ENCODE assay signal across 9 cellular contexts in genomic region chr1:160714047-160714648, GRCh38. TPM values are rescaled to one million over a fixed set of nuclear protein-coding genes. Genes with fewer than 3 reads are reported as not detected.
DNase-seq lines count a peak whose midpoint lies in the region; ATAC-seq and TF ChIP-seq lines count a peak whose summit lies in the region.
"Not testable (repeated sequence)": the region's sequence is repeated elsewhere in the genome, so short reads cannot be mapped to it uniquely, and the experiment has no call there.
"Had no signal": no experiment of that assay in that cellular context is flagged by ENCODE, and none has a peak within 500 bp of the region (broad histone marks: within the 10 kb centered on the region; RNA-seq: fewer than 3 reads in every experiment).

No MANE protein-coding gene starts in this region.

- peaks cover 49% of the 10 kb centered on the region for H3K4me1 ChIP-seq in BLaER1
- peaks cover 57% of the 10 kb centered on the region for H3K4me1 ChIP-seq in DND-41 (ENCODE audit: insufficient read depth, low read length)
- H3K4me1 ChIP-seq in MM.1S (ENCODE audit: low read length): peaks cover 40% of the 10 kb centered on the region

- H3K27ac Mint-ChIP-seq in activated CD4-positive, alpha-beta T cell treated with anti-CD3 and anti-CD28 coated beads for 36 hours: not testable (repeated sequence)
- peak overlapping the region; percentile 40 for H3K27ac Mint-ChIP-seq in activated naive CD8-positive, alpha-beta T cell treated with anti-CD3 and anti-CD28 coated beads, Interleukin-2, amount 10 ng/mL, durations not matched to agents 7 days and 5 days
- H3K27ac Mint-ChIP-seq in natural killer cell treated with Interleukin-12 subunit alpha and Interleukin-12 subunit beta and Interleukin-15 and Interleukin-18, amount 100 ng/mL, for 72 hours: peak overlapping the region in 1 of 2 donors; percentile 32

- POLR2A ChIA-PET in activated CD4-positive, alpha-beta T cell treated with anti-CD3 and anti-CD28 coated beads for 36 hours (lab: Charles Lee): not testable (repeated sequence)
- POLR2A ChIA-PET in activated naive CD8-positive, alpha-beta T cell treated with anti-CD3 and anti-CD28 coated beads, Interleukin-2, amount 10 ng/mL, durations not matched to agents 7 days and 5 days (lab: Charles Lee): interaction anchor here (1.3 to 4.3 kb wide), 2 partner anchors 11 to 331 kb away, joined by 4 to 36 read pairs; partner anchors contain the start of gene USF1

- intact Hi-C loops in activated CD4-positive, alpha-beta T cell treated with anti-CD3 and anti-CD28 coated beads for 36 hours (cut with DNase I, micrococcal nuclease): loop anchor here in 1 of 2 experiments (5.0 kb wide), 1 partner anchor 42 kb away; no protein-coding TSS in a partner anchor

- H3K36me3 Mint-ChIP-seq in activated CD4-positive, alpha-beta T cell treated with anti-CD3 and anti-CD28 coated beads for 36 hours (ENCODE audit: low read depth); activated naive CD8-positive, alpha-beta T cell treated with anti-CD3 and anti-CD28 coated beads, Interleukin-2, amount 10 ng/mL, durations not matched to agents 7 days and 5 days; natural killer cell treated with Interleukin-12 subunit alpha and Interleukin-12 subunit beta and Interleukin-15 and Interleukin-18, amount 100 ng/mL, for 72 hours: not testable (repeated sequence)

- CTCF ChIA-PET in activated CD4-positive, alpha-beta T cell treated with anti-CD3 and anti-CD28 coated beads for 36 hours (lab: Charles Lee): interaction anchor here (0.6 to 6.7 kb wide), 12 partner anchors 8 to 240 kb away, joined by 3 to 103 read pairs (median 6); no protein-coding TSS in a partner anchor

- not testable (repeated sequence) for H3K4me3 ChIP-seq in BLaER1; DND-41 (ENCODE audit: low read depth in 1 of 2, low read length in 2 of 2); MM.1S (ENCODE audit: low read length)

- not testable (repeated sequence) for H3K9ac ChIP-seq in BLaER1; MM.1S (ENCODE audit: low read length)
- H3K9ac ChIP-seq in DND-41 (ENCODE audit: low read depth, low read length): peak overlapping the region; percentile 19

- TF ChIP-seq CTCF in DND-41 (IDR thresholded peaks at IDR 0.05; ENCODE audit: borderline replicate concordance, extremely low read depth, low read length, poor library complexity, severe bottlenecking) (peak; percentile 29), MM.1S (IDR thresholded peaks at IDR 0.05; ENCODE audit: low read length) (0 out of 2 replicates have a peak, but pooled peaks have one; percentile 8)

- not testable (repeated sequence) for H3K9me3 Mint-ChIP-seq in activated CD4-positive, alpha-beta T cell treated with anti-CD3 and anti-CD28 coated beads for 36 hours (ENCODE audit: low read depth); activated naive CD8-positive, alpha-beta T cell treated with anti-CD3 and anti-CD28 coated beads, Interleukin-2, amount 10 ng/mL, durations not matched to agents 7 days and 5 days; natural killer cell treated with Interleukin-12 subunit alpha and Interleukin-12 subunit beta and Interleukin-15 and Interleukin-18, amount 100 ng/mL, for 72 hours

- not testable (repeated sequence) for H3K27ac ChIP-seq in BLaER1
- H3K27ac ChIP-seq in DND-41 (ENCODE audit: low read length): peak overlapping the region; percentile 70
- peak overlapping the region; percentile 35; the same call in 1 of the 2 replicates for H3K27ac ChIP-seq in MM.1S (ENCODE audit: low read length)

- not testable (repeated sequence) for H3K4me3 Mint-ChIP-seq in activated CD4-positive, alpha-beta T cell treated with anti-CD3 and anti-CD28 coated beads for 36 hours
- H3K4me3 Mint-ChIP-seq in activated naive CD8-positive, alpha-beta T cell treated with anti-CD3 and anti-CD28 coated beads, Interleukin-2, amount 10 ng/mL, durations not matched to agents 7 days and 5 days: peak overlapping the region; percentile 24
- peak overlapping the region; percentile 32 for H3K4me3 Mint-ChIP-seq in natural killer cell treated with Interleukin-12 subunit alpha and Interleukin-12 subunit beta and Interleukin-15 and Interleukin-18, amount 100 ng/mL, for 72 hours

- not testable (repeated sequence) for H3K9me3 ChIP-seq in BLaER1; DND-41 (ENCODE audit: insufficient read depth, low read length, severe bottlenecking); MM.1S (replicated peaks; ENCODE audit: insufficient read depth, low read length)

- not testable (repeated sequence) for H2AFZ ChIP-seq in DND-41 (ENCODE audit: low read depth, low read length); MM.1S (ENCODE audit: low read length)

- ATAC-seq in DND-41 (ENCODE audit: insufficient read depth, low read depth) (peak; percentile 77), esophagus mucosa (peak; percentile 17)
- ATAC-seq in activated CD4-positive, alpha-beta T cell treated with anti-CD3 and anti-CD28 coated beads for 36 hours: peak; percentile 28
- peak; percentile 44 for ATAC-seq in activated naive CD8-positive, alpha-beta T cell treated with anti-CD3 and anti-CD28 coated beads, Interleukin-2, amount 10 ng/mL, durations not matched to agents 7 days and 5 days (ENCODE audit: low read depth)
- peak in 1 of 2 donors; percentile 39 for ATAC-seq in natural killer cell treated with Interleukin-12 subunit alpha and Interleukin-12 subunit beta and Interleukin-15 and Interleukin-18, amount 100 ng/mL, for 72 hours

- H3K36me3 ChIP-seq in BLaER1; DND-41 (ENCODE audit: insufficient read depth, low read length); MM.1S (replicated peaks; ENCODE audit: insufficient read depth, low read length): not testable (repeated sequence)

- peaks cover 27% of the 10 kb centered on the region for H3K79me2 ChIP-seq in DND-41 (ENCODE audit: insufficient read depth, low read length)
- H3K79me2 ChIP-seq in MM.1S (ENCODE audit: low read length): peaks cover 39% of the 10 kb centered on the region

- H4K20me1 ChIP-seq in BLaER1; DND-41 (ENCODE audit: insufficient read depth, low read length); MM.1S (ENCODE audit: insufficient read depth, low read length): not testable (repeated sequence)

- peaks cover 57% of the 10 kb centered on the region for H3F3A ChIP-seq in MM.1S (ENCODE audit: insufficient read depth, low read length)

- not testable (repeated sequence) for H3K9me2 ChIP-seq in MM.1S (replicated peaks; ENCODE audit: insufficient read depth, low read length)

- H3K27me3 Mint-ChIP-seq in activated CD4-positive, alpha-beta T cell treated with anti-CD3 and anti-CD28 coated beads for 36 hours; activated naive CD8-positive, alpha-beta T cell treated with anti-CD3 and anti-CD28 coated beads, Interleukin-2, amount 10 ng/mL, durations not matched to agents 7 days and 5 days; natural killer cell treated with Interleukin-12 subunit alpha and Interleukin-12 subunit beta and Interleukin-15 and Interleukin-18, amount 100 ng/mL, for 72 hours: not testable (repeated sequence)

- H3K27me3 ChIP-seq in BLaER1; DND-41 (ENCODE audit: insufficient read depth, low read length, poor library complexity); MM.1S (replicated peaks; ENCODE audit: insufficient read depth, low read length): not testable (repeated sequence)

- 0 out of 2 replicates have a peak overlapping the region, but pooled peaks have one; percentile 15 for H3K4me2 ChIP-seq in BLaER1
- peak overlapping the region; percentile 46 for H3K4me2 ChIP-seq in DND-41 (ENCODE audit: insufficient read depth, low read length)
- peak overlapping the region; percentile 84; the same call in 1 of the 2 replicates for H3K4me2 ChIP-seq in MM.1S (ENCODE audit: low read depth, low read length)

- peak; percentile 67 for DNase-seq in DND-41
- DNase-seq in MM.1S; activated naive CD8-positive, alpha-beta T cell treated with anti-CD3 and anti-CD28 coated beads, Interleukin-2, amount 10 ng/mL, durations not matched to agents 7 days and 5 days; natural killer cell treated with Interleukin-12 subunit alpha and Interleukin-12 subunit beta and Interleukin-15 and Interleukin-18, amount 100 ng/mL, for 72 hours (ENCODE audit: low spot score): not testable (repeated sequence)
- peak; percentile 29 for DNase-seq in activated CD4-positive, alpha-beta T cell treated with anti-CD3 and anti-CD28 coated beads for 36 hours

- H3K4me1 Mint-ChIP-seq in activated CD4-positive, alpha-beta T cell treated with anti-CD3 and anti-CD28 coated beads for 36 hours: peaks cover 50% of the 10 kb centered on the region
- H3K4me1 Mint-ChIP-seq in activated naive CD8-positive, alpha-beta T cell treated with anti-CD3 and anti-CD28 coated beads, Interleukin-2, amount 10 ng/mL, durations not matched to agents 7 days and 5 days: peaks cover 43% of the 10 kb centered on the region
- H3K4me1 Mint-ChIP-seq in natural killer cell treated with Interleukin-12 subunit alpha and Interleukin-12 subunit beta and Interleukin-15 and Interleukin-18, amount 100 ng/mL, for 72 hours (ENCODE audit: low read depth in 2 of 2): peaks cover 42 to 49% of the 10 kb centered on the region in 2 donors

RNA-seq across cellular contexts. Expression of gene CD48, which starts 2.5 kb away (rescaled TPM):
- total RNA-seq in activated CD4-positive, alpha-beta T cell treated with anti-CD3 and anti-CD28 coated beads for 36 hours: 100 to 1,000 TPM; 180 to 217 TPM
- 100 to 1,000 TPM; 379 to 386 TPM for total RNA-seq in activated naive CD8-positive, alpha-beta T cell treated with anti-CD3 and anti-CD28 coated beads, Interleukin-2, amount 10 ng/mL, durations not matched to agents 7 days and 5 days
- 2.0 TPM for total RNA-seq in esophagus mucosa
- 100 to 1,000 TPM; 434 to 816 TPM for total RNA-seq in natural killer cell treated with Interleukin-12 subunit alpha and Interleukin-12 subunit beta and Interleukin-15 and Interleukin-18, amount 100 ng/mL, for 72 hours
- total RNA-seq: G401, HepG2 had no signal

RNA-seq across cellular contexts. Expression of gene SLAMF7, which starts 24.9 kb away (rescaled TPM):
- total RNA-seq in activated CD4-positive, alpha-beta T cell treated with anti-CD3 and anti-CD28 coated beads for 36 hours: 10 to 100 TPM; 35.9 to 40.3 TPM
- 100 to 1,000 TPM; 124 to 137 TPM for total RNA-seq in activated naive CD8-positive, alpha-beta T cell treated with anti-CD3 and anti-CD28 coated beads, Interleukin-2, amount 10 ng/mL, durations not matched to agents 7 days and 5 days
- total RNA-seq in esophagus mucosa: 6.3 TPM
- 1,000 to 10,000 TPM in 1 of 2 donors, 100 to 1,000 TPM in 1; 677 to 1,669 TPM for total RNA-seq in natural killer cell treated with Interleukin-12 subunit alpha and Interleukin-12 subunit beta and Interleukin-15 and Interleukin-18, amount 100 ng/mL, for 72 hours
- total RNA-seq: G401, HepG2 had no signal

Comparison
In these comparisons a context has a peak if more than half of its experiments do, and no peak if none do; other contexts are left out.
1. H3K4me2 ChIP-seq: peak in every context shown above with its lines; median percentile 84 in MM.1S; 46 in DND-41; 15 in BLaER1.
2. RNA of gene CD48, which starts 2.5 kb away (total RNA-seq): 434 to 816 TPM in natural killer cell treated with Interleukin-12 subunit alpha and Interleukin-12 subunit beta and Interleukin-15 and Interleukin-18, amount 100 ng/mL, for 72 hours, 379 to 386 TPM in activated naive CD8-positive, alpha-beta T cell treated with anti-CD3 and anti-CD28 coated beads, Interleukin-2, amount 10 ng/mL, durations not matched to agents 7 days and 5 days and 180 to 217 TPM in activated CD4-positive, alpha-beta T cell treated with anti-CD3 and anti-CD28 coated beads for 36 hours; 2.0 TPM in esophagus mucosa (single experiment); every median in the first group is over 10 times any median in the second.
3. RNA of gene SLAMF7, which starts 24.9 kb away (total RNA-seq): 677 to 1,669 TPM in natural killer cell treated with Interleukin-12 subunit alpha and Interleukin-12 subunit beta and Interleukin-15 and Interleukin-18, amount 100 ng/mL, for 72 hours; 124 to 137 TPM in activated naive CD8-positive, alpha-beta T cell treated with anti-CD3 and anti-CD28 coated beads, Interleukin-2, amount 10 ng/mL, durations not matched to agents 7 days and 5 days, 35.9 to 40.3 TPM in activated CD4-positive, alpha-beta T cell treated with anti-CD3 and anti-CD28 coated beads for 36 hours and 6.3 TPM in esophagus mucosa (single experiment); every median in the first group is over 4 times any median in the second.